ENCODE assay signal across 12 cellular contexts in genomic region chr1:951364-951763, GRCh38. TPM values are rescaled to one million over a fixed set of nuclear protein-coding genes. Genes with fewer than 3 reads are reported as not detected.
A peak's percentile ranks its signal among the peaks of the same experiment; 100 is the strongest.
DNase-seq lines count a peak whose midpoint lies in the region; ATAC-seq and TF ChIP-seq lines count a peak whose summit lies in the region.
"Had no signal": no experiment of that assay in that cellular context is flagged by ENCODE, and none has a peak within 500 bp of the region (broad histone marks: within the 10 kb centered on the region; RNA-seq: fewer than 3 reads in every experiment).

No MANE protein-coding gene starts in this region.

- no peaks in the 10 kb centered on the region for H3K4me1 ChIP-seq in SJCRH30

- H3K27me3 ChIP-seq in SJCRH30 = no peaks in the 10 kb centered on the region
- H3K27me3 ChIP-seq: BLaER1 had no signal

- H3K4me3 ChIP-seq in SJCRH30 = no peak overlapping the region
- no peak overlapping the region for H3K4me3 ChIP-seq in fibroblast of villous mesenchyme (ENCODE audit: low read depth, low read length)
- H3K4me3 ChIP-seq: BLaER1 had no signal

- no peak for ATAC-seq in GM21825 (IDR thresholded peaks at IDR 0.05; ENCODE audit: unreplicated experiment)
- no peak for ATAC-seq in HG02623 (IDR thresholded peaks at IDR 0.05; ENCODE audit: unreplicated experiment)
- ATAC-seq in HG03565 (IDR thresholded peaks at IDR 0.05; ENCODE audit: unreplicated experiment) = no peak

- peak; percentile 45 to 56 for DNase-seq in SJCRH30
- peak; percentile 41 for DNase-seq in fibroblast of villous mesenchyme (ENCODE audit: low read depth)
- DNase-seq in NCI-H226 = no peak
- DNase-seq: midbrain, NCI-H1930, OCI-M1 had no signal

- 0 out of 2 replicates have a peak, but pooled peaks have one; percentile 7 for TF ChIP-seq CTCF in 22Rv1 (IDR thresholded peaks at IDR 0.05)
- TF ChIP-seq CTCF in GM12873 (IDR thresholded peaks at IDR 0.05; ENCODE audit: insufficient read depth, low read depth, low read length, missing control alignments) = peak; percentile 12
- peak; percentile 50 for TF ChIP-seq CTCF in fibroblast of villous mesenchyme (IDR thresholded peaks at IDR 0.05; ENCODE audit: insufficient read depth, low read depth, low read length)

- peaks cover 78% of the 10 kb centered on the region for H3K36me3 ChIP-seq in SJCRH30

- H3K9me3 ChIP-seq in SJCRH30 (replicated peaks) = no peaks in the 10 kb centered on the region
- H3K9me3 ChIP-seq: BLaER1 had no signal

- H3K27ac ChIP-seq in 22Rv1 (no peak overlapping the region), SJCRH30 (no peak overlapping the region)
- H3K27ac ChIP-seq: BLaER1 had no signal

RNA-seq across cellular contexts. Expression of gene NOC2L, which starts 7.7 kb away (rescaled TPM):
- 147 and 150 TPM in 2 replicates for total RNA-seq in SJCRH30 (2014; rRNA removed; shearing (Covaris generic))
- 66.7 and 76.9 TPM in 2 replicates for total RNA-seq in fibroblast of villous mesenchyme

RNA-seq across cellular contexts. Expression of gene KLHL17, which starts 9.0 kb away (rescaled TPM):
- total RNA-seq in SJCRH30 (2014; rRNA removed; shearing (Covaris generic)) = 8.4 and 15.1 TPM in 2 replicates
- total RNA-seq in fibroblast of villous mesenchyme = 6.0 and 9.3 TPM in 2 replicates

RNA-seq across cellular contexts. Expression of gene PLEKHN1, which starts 14.9 kb away (rescaled TPM):
- 0.04 and 0.05 TPM in 2 replicates for total RNA-seq in SJCRH30 (2014; rRNA removed; shearing (Covaris generic))
- total RNA-seq in fibroblast of villous mesenchyme = 1.7 and 1.9 TPM in 2 replicates

RNA-seq across cellular contexts. Expression of gene SAMD11, which starts 27.6 kb away (rescaled TPM):
- 39.0 and 39.2 TPM in 2 replicates for total RNA-seq in SJCRH30 (2014; rRNA removed; shearing (Covaris generic))
- 2.2 and 7.7 TPM in 2 replicates for total RNA-seq in fibroblast of villous mesenchyme

RNA-seq across cellular contexts. Expression of gene PERM1, which starts 30.5 kb away (rescaled TPM):
- total RNA-seq in SJCRH30 (2014; rRNA removed; shearing (Covaris generic)) = 0.13 TPM in 1 of 2 replicates, not detected in the other
- under 0.01 and 0.43 TPM in 2 replicates for total RNA-seq in fibroblast of villous mesenchyme
